In the genomic region with DNA sequence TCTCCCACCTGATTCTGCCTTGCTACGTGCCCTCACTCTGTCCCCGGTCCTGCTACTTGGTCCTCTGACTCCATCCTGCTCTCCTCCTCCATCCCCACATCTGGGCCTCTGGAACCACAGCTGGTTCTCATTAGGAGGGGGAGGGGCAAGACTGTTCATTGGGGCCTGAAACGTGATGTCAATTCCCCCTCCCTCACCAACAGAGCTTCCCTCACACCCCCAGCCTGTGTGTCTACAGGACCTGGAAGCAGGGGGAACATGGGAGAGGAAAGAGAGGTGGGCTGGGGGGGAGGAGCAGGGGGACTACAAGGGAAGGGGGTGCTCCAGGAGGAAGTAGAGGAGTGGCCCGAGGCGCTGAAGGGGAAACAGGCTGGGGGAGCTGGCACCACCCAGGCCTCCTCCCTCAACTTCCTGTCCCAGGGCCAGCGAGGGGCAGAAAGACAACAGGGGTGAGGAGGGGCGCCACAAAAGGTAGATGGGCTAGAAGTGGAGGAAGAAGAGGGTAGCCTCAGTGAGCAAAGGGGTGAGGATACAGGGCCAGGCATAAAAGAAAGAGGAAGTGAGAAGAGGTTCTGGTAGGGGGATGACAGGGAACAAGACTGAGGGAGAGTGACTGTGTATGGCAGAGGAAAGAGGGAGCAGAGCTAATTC, we compare ENCODE assay signal across 9 cellular contexts. TPM values are rescaled to one million over a fixed set of nuclear protein-coding genes. Genes with fewer than 3 reads are reported as not detected.
DNase-seq lines count a peak whose midpoint lies in the region; ATAC-seq and TF ChIP-seq lines count a peak whose summit lies in the region.
"Had no signal": no experiment of that assay in that cellular context is flagged by ENCODE, and none has a peak within 500 bp of the region (broad histone marks: within the 10 kb centered on the region; RNA-seq: fewer than 3 reads in every experiment).

No MANE protein-coding gene starts in this region.

- CTCF ChIA-PET in CD8-positive, alpha-beta memory T cell (lab: Charles Lee) = interaction anchor here (0.8 to 1.9 kb wide), 12 partner anchors 9 to 116 kb away, joined by 3 to 13 read pairs (median 3); partner anchors contain the start of genes DCHS1, MRPL17 and TPP1
- CTCF ChIA-PET in activated CD8-positive, alpha-beta T cell treated with anti-CD3 and anti-CD28 coated beads, Interleukin-2, amount 10 ng/mL, durations not matched to agents 7 days and 5 days (lab: Charles Lee) = interaction anchor here (1.0 to 4.8 kb wide), 6 partner anchors 12 to 116 kb away, joined by 3 to 22 read pairs (median 8); partner anchors contain the start of genes MRPL17 and TPP1

- no peak overlapping the region for H3K27ac ChIP-seq in CD8-positive, alpha-beta memory T cell (ENCODE audit: low read depth, low read length)
- H3K27ac ChIP-seq in transverse colon (peak overlapping the region; percentile 70 to 79 (median 72)), caudate nucleus (ENCODE audit: low read depth, low read length) (no peak overlapping the region)

- H3K4me1 Mint-ChIP-seq in CD8-positive, alpha-beta memory T cell = no peaks in the 10 kb centered on the region
- no peaks in the 10 kb centered on the region for H3K4me1 Mint-ChIP-seq in activated CD8-positive, alpha-beta T cell treated with anti-CD3 and anti-CD28 coated beads, Interleukin-2, amount 10 ng/mL, durations not matched to agents 7 days and 5 days (ENCODE audit: low read depth)

- no peak overlapping the region for H3K27ac Mint-ChIP-seq in CD8-positive, alpha-beta memory T cell
- no peak overlapping the region for H3K27ac Mint-ChIP-seq in activated CD8-positive, alpha-beta T cell treated with anti-CD3 and anti-CD28 coated beads, Interleukin-2, amount 10 ng/mL, durations not matched to agents 7 days and 5 days

- H3K9me3 Mint-ChIP-seq in CD8-positive, alpha-beta memory T cell = no peaks in the 10 kb centered on the region
- H3K9me3 Mint-ChIP-seq in activated CD8-positive, alpha-beta T cell treated with anti-CD3 and anti-CD28 coated beads, Interleukin-2, amount 10 ng/mL, durations not matched to agents 7 days and 5 days (ENCODE audit: insufficient read depth) = no peaks in the 10 kb centered on the region
- H3K9me3 Mint-ChIP-seq: IgD-negative memory B cell had no signal

- peak; percentile 98 for ATAC-seq in GM19438 (IDR thresholded peaks at IDR 0.05; ENCODE audit: low read depth, unreplicated experiment)
- peak; percentile 94 for ATAC-seq in HG03432 (IDR thresholded peaks at IDR 0.05; ENCODE audit: unreplicated experiment)
- ATAC-seq in activated CD8-positive, alpha-beta T cell treated with anti-CD3 and anti-CD28 coated beads, Interleukin-2, amount 10 ng/mL, durations not matched to agents 7 days and 5 days = peak; percentile 75

- no peak for TF ChIP-seq POLR2A in transverse colon (IDR thresholded peaks at IDR 0.05)

- peak overlapping the region; percentile 40 for H3K4me3 ChIP-seq in CD8-positive, alpha-beta memory T cell (ENCODE audit: low read length)
- H3K4me3 ChIP-seq in transverse colon = no peak overlapping the region

- TF ChIP-seq EP300 in transverse colon (IDR thresholded peaks at IDR 0.05; ENCODE audit: low read depth) = no peak

- H3K27me3 Mint-ChIP-seq in CD8-positive, alpha-beta memory T cell = peaks cover 0 to 1% of the 10 kb centered on the region in 2 donors
- H3K27me3 Mint-ChIP-seq in activated CD8-positive, alpha-beta T cell treated with anti-CD3 and anti-CD28 coated beads, Interleukin-2, amount 10 ng/mL, durations not matched to agents 7 days and 5 days (ENCODE audit: low read depth) = no peaks in the 10 kb centered on the region
- H3K27me3 Mint-ChIP-seq: IgD-negative memory B cell had no signal

- H3K36me3 Mint-ChIP-seq in CD8-positive, alpha-beta memory T cell = no peaks in the 10 kb centered on the region
- H3K36me3 Mint-ChIP-seq in activated CD8-positive, alpha-beta T cell treated with anti-CD3 and anti-CD28 coated beads, Interleukin-2, amount 10 ng/mL, durations not matched to agents 7 days and 5 days (ENCODE audit: low read depth) = no peaks in the 10 kb centered on the region
- H3K36me3 Mint-ChIP-seq: IgD-negative memory B cell had no signal

- intact Hi-C loops in transverse colon (cut with DNase I; ENCODE audit: low total_unique reads) = no loop called here

- no peak for TF ChIP-seq CTCF in transverse colon (IDR thresholded peaks at IDR 0.05)

- no peaks in the 10 kb centered on the region for H3K9me3 ChIP-seq in CD8-positive, alpha-beta memory T cell (ENCODE audit: low read length)
- no peaks in the 10 kb centered on the region for H3K9me3 ChIP-seq in transverse colon

- no peaks in the 10 kb centered on the region for H3K27me3 ChIP-seq in CD8-positive, alpha-beta memory T cell (ENCODE audit: insufficient read depth, low read length, poor library complexity, severe bottlenecking)
- no peaks in the 10 kb centered on the region for H3K27me3 ChIP-seq in transverse colon

- POLR2A ChIA-PET in CD8-positive, alpha-beta memory T cell (lab: Charles Lee) = interaction anchor here (0.7 to 1.8 kb wide), 4 partner anchors 20 to 158 kb away, joined by 3 to 10 read pairs (median 6); partner anchors contain the start of genes TAF10 and TPP1
- POLR2A ChIA-PET in activated CD8-positive, alpha-beta T cell treated with anti-CD3 and anti-CD28 coated beads, Interleukin-2, amount 10 ng/mL, durations not matched to agents 7 days and 5 days (lab: Charles Lee) = interaction anchor here (0.7 to 1.5 kb wide), 4 partner anchors 18 to 690 kb away, joined by 3 to 10 read pairs (median 3); partner anchors contain the start of gene TPP1

- peak in 3 of 5 donors; percentile 22 to 64 (median 41) for DNase-seq in CD8-positive, alpha-beta memory T cell
- DNase-seq in activated CD8-positive, alpha-beta T cell treated with anti-CD3 and anti-CD28 coated beads, Interleukin-2, amount 10 ng/mL, durations not matched to agents 7 days and 5 days = peak; percentile 42
- DNase-seq in islet precursor cell (peak; percentile 33), transverse colon (no peak), caudate nucleus (lab: John Stamatoyannopoulos, UW) (no peak), DMS114 treated with DMSO at 0.1 percent for 48 hours (lab: John Stamatoyannopoulos, UW; ENCODE audit: unreplicated experiment) (no peak)

- in situ Hi-C loops in transverse colon (cut with MboI; ENCODE audit: low pct_ligation_motif_present in 1 of 4, low pct_unique_long_range_greater_than_20kb in 1 of 4, low sequenced_read_pairs in 3 of 4) = no loop called here

- H3K36me3 ChIP-seq in CD8-positive, alpha-beta memory T cell (ENCODE audit: insufficient read depth, low read length) = no peaks in the 10 kb centered on the region
- H3K36me3 ChIP-seq in transverse colon = no peaks in the 10 kb centered on the region

- peaks cover 64% of the 10 kb centered on the region for H3K4me1 ChIP-seq in CD8-positive, alpha-beta memory T cell (ENCODE audit: insufficient read depth, low read length)
- H3K4me1 ChIP-seq in transverse colon = peaks cover 20 to 31% (median 23%) of the 10 kb centered on the region in 4 donors

- 42 to 44% methylated on average over 6 to 7 of the region's 7 CpGs for WGBS in transverse colon (ENCODE audit: low coverage in 1 of 2), 2 donors

- H3K4me3 Mint-ChIP-seq in CD8-positive, alpha-beta memory T cell = no peak overlapping the region
- no peak overlapping the region for H3K4me3 Mint-ChIP-seq in activated CD8-positive, alpha-beta T cell treated with anti-CD3 and anti-CD28 coated beads, Interleukin-2, amount 10 ng/mL, durations not matched to agents 7 days and 5 days
- H3K4me3 Mint-ChIP-seq: IgD-negative memory B cell had no signal

RNA-seq across cellular contexts. Expression of gene DCHS1, which starts 8.9 kb away (rescaled TPM):
- under 1 TPM; 0.89 to 0.96 TPM for total RNA-seq in CD8-positive, alpha-beta memory T cell
- 1.5 TPM for polyA plus RNA-seq in CD8-positive, alpha-beta memory T cell
- under 1 TPM; 0.23 to 0.29 TPM for total RNA-seq in activated CD8-positive, alpha-beta T cell treated with anti-CD3 and anti-CD28 coated beads, Interleukin-2, amount 10 ng/mL, durations not matched to agents 7 days and 5 days
- 10 to 100 TPM in 3 of 4 donors, 1 to 10 TPM in 1; 5.5 to 17.7 (median 14.0) TPM for total RNA-seq in transverse colon

RNA-seq across cellular contexts. Expression of gene TPP1, which starts 27.5 kb away (rescaled TPM):
- total RNA-seq in CD8-positive, alpha-beta memory T cell = 10 to 100 TPM; 57.2 to 61.6 TPM
- 165 TPM for polyA plus RNA-seq in CD8-positive, alpha-beta memory T cell
- total RNA-seq in activated CD8-positive, alpha-beta T cell treated with anti-CD3 and anti-CD28 coated beads, Interleukin-2, amount 10 ng/mL, durations not matched to agents 7 days and 5 days = 10 to 100 TPM; 74.1 to 78.9 TPM
- total RNA-seq in transverse colon = 100 to 1,000 TPM in 1 of 4 donors, 10 to 100 TPM in 3; 64.0 to 114 (median 74.0) TPM

RNA-seq across cellular contexts. Expression of gene TAF10, which starts 34.7 kb away (rescaled TPM):
- total RNA-seq in CD8-positive, alpha-beta memory T cell = 100 to 1,000 TPM; 173 to 175 TPM
- polyA plus RNA-seq in CD8-positive, alpha-beta memory T cell = 336 TPM
- total RNA-seq in activated CD8-positive, alpha-beta T cell treated with anti-CD3 and anti-CD28 coated beads, Interleukin-2, amount 10 ng/mL, durations not matched to agents 7 days and 5 days = 100 to 1,000 TPM; 140 to 156 TPM
- 100 to 1,000 TPM in 1 of 4 donors, 10 to 100 TPM in 3; 35.7 to 114 (median 53.8) TPM for total RNA-seq in transverse colon

RNA-seq across cellular contexts. Expression of gene MRPL17, which starts 36.4 kb away (rescaled TPM):
- 100 to 1,000 TPM; 124 to 129 TPM for total RNA-seq in CD8-positive, alpha-beta memory T cell
- polyA plus RNA-seq in CD8-positive, alpha-beta memory T cell = 24.3 TPM
- total RNA-seq in activated CD8-positive, alpha-beta T cell treated with anti-CD3 and anti-CD28 coated beads, Interleukin-2, amount 10 ng/mL, durations not matched to agents 7 days and 5 days = 10 to 100 TPM; 60.6 to 69.2 TPM
- 10 to 100 TPM in 3 of 4 donors, 1 to 10 TPM in 1; 9.3 to 62.9 (median 14.2) TPM for total RNA-seq in transverse colon

RNA-seq across cellular contexts. Expression of gene ILK, which starts 43.2 kb away (rescaled TPM):
- total RNA-seq in CD8-positive, alpha-beta memory T cell = 10 to 100 TPM; 90.1 to 92.6 TPM
- 111 TPM for polyA plus RNA-seq in CD8-positive, alpha-beta memory T cell
- total RNA-seq in activated CD8-positive, alpha-beta T cell treated with anti-CD3 and anti-CD28 coated beads, Interleukin-2, amount 10 ng/mL, durations not matched to agents 7 days and 5 days = 100 to 1,000 TPM; 195 to 197 TPM
- 100 to 1,000 TPM; 159 to 211 (median 169) TPM for total RNA-seq in transverse colon

Comparison
In these comparisons a context has a peak if more than half of its experiments do, and no peak if none do; other contexts are left out.
1. DNase-seq: peak in CD8-positive, alpha-beta memory T cell (3 of 5), activated CD8-positive, alpha-beta T cell treated with anti-CD3 and anti-CD28 coated beads, Interleukin-2, amount 10 ng/mL, durations not matched to agents 7 days and 5 days (single experiment) and islet precursor cell (single experiment); none in transverse colon (single experiment), caudate nucleus (0 of 61) and DMS114 treated with DMSO at 0.1 percent for 48 hours (single experiment).
2. H3K27ac ChIP-seq: peak in transverse colon (4 of 4); none in CD8-positive, alpha-beta memory T cell (single experiment) and caudate nucleus (single experiment).
3. Peak in every context shown above with its lines, with median percentiles within 50 percentile points of each other: ATAC-seq.